ENCODE assay signal across 13 cellular contexts in genomic region chr2:121489944-121490585, GRCh38. TPM values are rescaled to one million over a fixed set of nuclear protein-coding genes. Genes with fewer than 3 reads are reported as not detected.
DNase-seq lines count a peak whose midpoint lies in the region; ATAC-seq and TF ChIP-seq lines count a peak whose summit lies in the region.
"Had no signal": no experiment of that assay in that cellular context is flagged by ENCODE, and none has a peak within 500 bp of the region (broad histone marks: within the 10 kb centered on the region; RNA-seq: fewer than 3 reads in every experiment).

No MANE protein-coding gene starts in this region.

- peaks cover 48% of the 10 kb centered on the region for H3K4me1 ChIP-seq in KMS-11 (ENCODE audit: low read depth, poor library complexity, severe bottlenecking)

- H3K9ac ChIP-seq in KMS-11: peak overlapping the region; percentile 23; the same call in 1 of the 2 replicates

- 0 out of 2 replicates have a peak, but pooled peaks cover 6% of the 10 kb centered on the region for H3K79me2 ChIP-seq in KMS-11 (ENCODE audit: insufficient read depth, low read depth)

- peak overlapping the region; percentile 81 for H3K4me2 ChIP-seq in KMS-11

- H3K4me3 Mint-ChIP-seq in T-helper 17 cell: no peak overlapping the region
- peak overlapping the region; percentile 61 to 83 (median 81) for H3K4me3 Mint-ChIP-seq in immature natural killer cell
- H3K4me3 Mint-ChIP-seq in type B pancreatic cell: no peak overlapping the region
- no peak overlapping the region for H3K4me3 Mint-ChIP-seq in stimulated activated naive B cell treated with anti-CD40 and anti-IgM and Interleukin-4, amounts not matched to agents 10 μg/mL and 1 μg/mL and 100 μg/mL, for 72 hours
- H3K4me3 Mint-ChIP-seq: activated CD8-positive, alpha-beta T cell treated with anti-CD3 and anti-CD28 coated beads, Interleukin-2, amount 10 ng/mL, durations not matched to agents 7 days and 5 days had no signal

- H2AFZ ChIP-seq in KMS-11 (ENCODE audit: low read depth): no peak overlapping the region

- H3K4me1 Mint-ChIP-seq in T-helper 17 cell (peaks cover 23% of the 10 kb centered on the region), immature natural killer cell (peaks cover 3 to 52% of the 10 kb centered on the region in 2 donors), type B pancreatic cell (ENCODE audit: unreplicated experiment) (peaks cover 20% of the 10 kb centered on the region)
- H3K4me1 Mint-ChIP-seq in stimulated activated naive B cell treated with anti-CD40 and anti-IgM and Interleukin-4, amounts not matched to agents 10 μg/mL and 1 μg/mL and 100 μg/mL, for 72 hours: peaks cover 16 to 32% of the 10 kb centered on the region in 2 donors

- H3K9me3 Mint-ChIP-seq in immature natural killer cell (no peaks in the 10 kb centered on the region), type B pancreatic cell (no peaks in the 10 kb centered on the region)
- H3K9me3 Mint-ChIP-seq in stimulated activated naive B cell treated with anti-CD40 and anti-IgM and Interleukin-4, amounts not matched to agents 10 μg/mL and 1 μg/mL and 100 μg/mL, for 72 hours: no peaks in the 10 kb centered on the region

- H3K4me3 ChIP-seq in KMS-11 (IDR thresholded peaks at IDR 0.05; ENCODE audit: insufficient read depth, low read depth, low read length): no peak overlapping the region
- H3K4me3 ChIP-seq: adrenal gland, vagina had no signal

- peak overlapping the region; percentile 57 for H3K27ac Mint-ChIP-seq in T-helper 17 cell
- H3K27ac Mint-ChIP-seq in immature natural killer cell: peak overlapping the region; percentile 65 to 91 (median 75)
- no peak overlapping the region for H3K27ac Mint-ChIP-seq in type B pancreatic cell
- no peak overlapping the region for H3K27ac Mint-ChIP-seq in stimulated activated naive B cell treated with anti-CD40 and anti-IgM and Interleukin-4, amounts not matched to agents 10 μg/mL and 1 μg/mL and 100 μg/mL, for 72 hours
- H3K27ac Mint-ChIP-seq: activated CD8-positive, alpha-beta T cell treated with anti-CD3 and anti-CD28 coated beads, Interleukin-2, amount 10 ng/mL, durations not matched to agents 7 days and 5 days had no signal

- H3K9me3 ChIP-seq in T-helper 17 cell (ENCODE audit: control insufficient read depth, low read length, poor library complexity, severe bottlenecking): no peaks in the 10 kb centered on the region
- H3K9me3 ChIP-seq: adrenal gland, vagina had no signal

- H3K36me3 Mint-ChIP-seq in T-helper 17 cell (ENCODE audit: low read depth) (peaks cover 2% of the 10 kb centered on the region), immature natural killer cell (peaks cover 5 to 7% (median 5%) of the 10 kb centered on the region in 3 donors), type B pancreatic cell (peaks cover 9% of the 10 kb centered on the region)
- H3K36me3 Mint-ChIP-seq in stimulated activated naive B cell treated with anti-CD40 and anti-IgM and Interleukin-4, amounts not matched to agents 10 μg/mL and 1 μg/mL and 100 μg/mL, for 72 hours: peaks cover 5 to 25% of the 10 kb centered on the region in 2 donors

- TF ChIP-seq CTCF in KMS-11 (conservative IDR thresholded peaks at IDR 0.05; ENCODE audit: low read depth, low read length) (no peak), type B pancreatic cell (conservative IDR thresholded peaks at IDR 0.05) (no peak)

- no peaks in the 10 kb centered on the region for H3K36me3 ChIP-seq in KMS-11 (ENCODE audit: insufficient read depth)
- H3K36me3 ChIP-seq: adrenal gland had no signal

- no peak for ATAC-seq in T-helper 17 cell
- ATAC-seq in stimulated activated naive B cell treated with anti-CD40 and anti-IgM and Interleukin-4, amounts not matched to agents 10 μg/mL and 1 μg/mL and 100 μg/mL, for 72 hours (replicated peaks): no peak
- ATAC-seq: activated CD8-positive, alpha-beta T cell treated with anti-CD3 and anti-CD28 coated beads, Interleukin-2, amount 10 ng/mL, durations not matched to agents 7 days and 5 days; sciatic nerve had no signal

- H4K20me1 ChIP-seq in KMS-11 (ENCODE audit: insufficient read depth): no peaks in the 10 kb centered on the region

- peak; percentile 19 for DNase-seq in DMS153 (lab: John Stamatoyannopoulos, UW)
- DNase-seq in T-helper 17 cell: no peak
- DNase-seq in immature natural killer cell: no peak
- no peak for DNase-seq in type B pancreatic cell (ENCODE audit: extremely low spot score, unreplicated experiment)
- DNase-seq in stimulated activated naive B cell treated with anti-CD40 and anti-IgM and Interleukin-4, amounts not matched to agents 10 μg/mL and 1 μg/mL and 100 μg/mL, for 72 hours: no peak
- DNase-seq in activated effector memory CD4-positive, alpha-beta T cell treated with anti-CD3 and anti-CD28 coated beads, Interleukin-2, amount 50 U/mL, for 16 hours: no peak
- DNase-seq: activated CD8-positive, alpha-beta T cell treated with anti-CD3 and anti-CD28 coated beads, Interleukin-2, amount 10 ng/mL, durations not matched to agents 7 days and 5 days had no signal

- H3K27me3 Mint-ChIP-seq in T-helper 17 cell (no peaks in the 10 kb centered on the region), immature natural killer cell (ENCODE audit: low read depth in 3 of 3) (no peaks in the 10 kb centered on the region), type B pancreatic cell (no peaks in the 10 kb centered on the region)
- no peaks in the 10 kb centered on the region for H3K27me3 Mint-ChIP-seq in stimulated activated naive B cell treated with anti-CD40 and anti-IgM and Interleukin-4, amounts not matched to agents 10 μg/mL and 1 μg/mL and 100 μg/mL, for 72 hours

- H3K27me3 ChIP-seq in KMS-11 (ENCODE audit: insufficient read depth, low read depth): no peaks in the 10 kb centered on the region
- H3K27me3 ChIP-seq: adrenal gland, vagina had no signal

- H3K27ac ChIP-seq in KMS-11: peak overlapping the region; percentile 23; the same call in 1 of the 2 replicates
- H3K27ac ChIP-seq: adrenal gland, vagina had no signal

RNA-seq across cellular contexts. Expression of gene RNU4ATAC, which starts 40.6 kb away (rescaled TPM):
- total RNA-seq in T-helper 17 cell (not detected), type B pancreatic cell (ENCODE audit: low replicate concordance) (not detected in 2 replicates)
- not detected for polyA plus RNA-seq in immature natural killer cell
- total RNA-seq: activated CD8-positive, alpha-beta T cell treated with anti-CD3 and anti-CD28 coated beads, Interleukin-2, amount 10 ng/mL, durations not matched to agents 7 days and 5 days; adrenal gland; sciatic nerve; T-helper 1 cell treated with Interleukin-12 subunit alpha and Interleukin-12 subunit beta and Interleukin-4 antibody, amounts not matched to agents 30 ng/mL and 1 ng/mL, for 36 hours; vagina had no signal
- polyA plus RNA-seq: adrenal gland, HepG2 had no signal

Comparison
In these comparisons a context has a peak if more than half of its experiments do, and no peak if none do; other contexts are left out.
1. H3K27ac Mint-ChIP-seq: peak in T-helper 17 cell (single experiment) and immature natural killer cell (6 of 6); none in type B pancreatic cell (single experiment) and stimulated activated naive B cell treated with anti-CD40 and anti-IgM and Interleukin-4, amounts not matched to agents 10 μg/mL and 1 μg/mL and 100 μg/mL, for 72 hours (single experiment).
2. H3K4me3 Mint-ChIP-seq: peak in immature natural killer cell (5 of 5); none in T-helper 17 cell (single experiment), type B pancreatic cell (single experiment) and stimulated activated naive B cell treated with anti-CD40 and anti-IgM and Interleukin-4, amounts not matched to agents 10 μg/mL and 1 μg/mL and 100 μg/mL, for 72 hours (0 of 2).